In genomic region chr9:78940121-78940855, GRCh38 we compare ENCODE assay signal across 24 cellular contexts.
"Had no signal": no experiment of that assay in that cellular context is flagged by ENCODE, and none has a peak within 500 bp of the region (broad histone marks: within the 10 kb centered on the region; RNA-seq: fewer than 3 reads in every experiment).

No MANE protein-coding gene starts in this region.

- H3K4me3 ChIP-seq: body of pancreas, hepatocyte, mucosa of descending colon, stomach, suprapubic skin, tibial nerve had no signal

- H3K4me1 ChIP-seq: body of pancreas, parathyroid adenoma, stomach, suprapubic skin, tibial nerve had no signal

- H3K36me3 ChIP-seq: stomach, suprapubic skin, tibial nerve had no signal

- H3K4me2 ChIP-seq: hepatocyte had no signal

- H3K79me2 ChIP-seq: hepatocyte, parathyroid adenoma had no signal

- H2AFZ ChIP-seq: hepatocyte, parathyroid adenoma had no signal

- H3K27me3 ChIP-seq: body of pancreas, hepatocyte, stomach, suprapubic skin, tibial nerve had no signal

- H3K9ac ChIP-seq: parathyroid adenoma had no signal

- H3K27ac ChIP-seq: body of pancreas, epithelial cell of prostate, hepatocyte, parathyroid adenoma, stomach, suprapubic skin, tibial nerve had no signal

- DNase-seq: activated CD4-positive, alpha-beta T cell treated with anti-CD3 and anti-CD28 coated beads, Interleukin-2, amount 10 ng/mL, durations not matched to agents 7 days and 5 days; activated CD8-positive, alpha-beta memory T cell treated with anti-CD3 and anti-CD28 coated beads, Interleukin-2, amount 10 ng/mL, durations not matched to agents 7 days and 5 days; activated CD8-positive, alpha-beta T cell treated with anti-CD3 and anti-CD28 coated beads for 36 hours; activated effector memory CD4-positive, alpha-beta T cell treated with anti-CD3 and anti-CD28 coated beads, Interleukin-2, amount 50 U/mL, for 16 hours; activated naive CD4-positive, alpha-beta T cell treated with anti-CD3 and anti-CD28 coated beads, Interleukin-2, amount 10 ng/mL, durations not matched to agents 7 days and 5 days; activated T-cell treated with anti-CD3 and anti-CD28 coated beads for 4 hours; body of pancreas; glutamatergic neuron; immature natural killer cell; left ventricle myocardium superior; nephron progenitor cell; small intestine; stimulated activated CD4-positive, alpha-beta T cell treated with anti-CD3 and anti-CD28 coated beads, Interleukin-15, amount 100 ng/mL, for 24 hours; stomach; T-helper 17 cell had no signal

- ATAC-seq: activated CD4-positive, CD25-positive, alpha-beta regulatory T cell treated with anti-CD3 and anti-CD28 coated beads, Interleukin-2, amount 50 U/mL, for 24 hours; activated CD8-positive, alpha-beta memory T cell treated with anti-CD3 and anti-CD28 coated beads, Interleukin-2, amount 10 ng/mL, durations not matched to agents 7 days and 5 days; activated CD8-positive, alpha-beta T cell treated with anti-CD3 and anti-CD28 coated beads for 36 hours; body of pancreas; left ventricle myocardium superior; mucosa of descending colon; sciatic nerve; stimulated activated memory B cell treated with anti-CD40 and anti-IgM and Interleukin-4, amounts not matched to agents 10 μg/mL and 1 μg/mL and 100 μg/mL, for 72 hours; T-helper 17 cell had no signal

- H3K9me3 ChIP-seq: body of pancreas, stomach, suprapubic skin, tibial nerve had no signal
